9 cellular contexts compared by ENCODE assay signal in the genomic region with DNA sequence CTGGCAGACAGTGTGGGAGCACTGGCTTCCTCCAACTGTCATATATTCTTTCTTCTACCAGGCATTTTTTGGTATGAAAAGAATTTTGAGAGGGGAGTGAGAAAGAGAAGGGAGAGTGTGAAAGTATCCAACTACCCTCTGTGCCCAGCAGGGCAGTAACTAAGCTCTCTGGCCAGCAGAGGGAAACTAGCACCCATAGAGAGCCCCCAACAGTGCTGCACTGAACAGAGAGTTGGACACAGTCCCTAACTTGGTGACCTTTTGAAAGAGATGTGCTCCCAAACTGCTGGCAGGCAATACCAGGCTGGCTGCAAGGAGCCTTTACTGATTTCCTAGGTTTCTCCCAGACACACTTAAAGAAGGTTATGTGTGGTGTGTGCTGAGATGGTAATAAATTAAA.
DNase-seq lines count a peak whose midpoint lies in the region; ATAC-seq, FAIRE-seq and TF ChIP-seq lines count a peak whose summit lies in the region.
"Had no signal": no experiment of that assay in that cellular context is flagged by ENCODE, and none has a peak within 500 bp of the region (broad histone marks: within the 10 kb centered on the region; RNA-seq: fewer than 3 reads in every experiment).

No MANE protein-coding gene starts in this region.

- H3K4me1 ChIP-seq in H1 (replicated peaks in 1 of 4; ENCODE audit: control insufficient read depth in 3 of 4, insufficient read depth in 4 of 4, low read length in 3 of 4) (no peaks in the 10 kb centered on the region), mesendoderm (ENCODE audit: control insufficient read depth, low read depth, low read length) (no peaks in the 10 kb centered on the region)

- no peak overlapping the region for H3K27ac ChIP-seq in H1 (ENCODE audit: low read depth, low read length)
- no peak overlapping the region for H3K27ac ChIP-seq in mesendoderm (ENCODE audit: low read depth, low read length)

- H2AK5ac ChIP-seq in H1 (ENCODE audit: low read depth, low read length) (no peak overlapping the region), mesendoderm (ENCODE audit: low read length) (no peak overlapping the region)

- no peaks in the 10 kb centered on the region for H4K20me1 ChIP-seq in H1 (replicated peaks in 1 of 2; ENCODE audit: control insufficient read depth in 1 of 2, insufficient read depth in 2 of 2, low read length in 2 of 2)

- no peak overlapping the region for H2AFZ ChIP-seq in H1 (ENCODE audit: low read length)

- peak; percentile 60 for FAIRE-seq in H1 (lab: Jason Lieb, UNC)

- H2BK20ac ChIP-seq in H1 (ENCODE audit: low read length) = no peak overlapping the region

- no peak overlapping the region for H2BK12ac ChIP-seq in H1 (ENCODE audit: low read depth, low read length)

- H3K14ac ChIP-seq in H1 (ENCODE audit: insufficient read length) = no peak overlapping the region

- H3K79me1 ChIP-seq in H1 (ENCODE audit: low read depth, low read length) (no peaks in the 10 kb centered on the region), mesendoderm (ENCODE audit: low read length) (no peaks in the 10 kb centered on the region)

- H2BK15ac ChIP-seq in H1 (ENCODE audit: low read length) (no peak overlapping the region), mesendoderm (replicated peaks; ENCODE audit: low read depth) (no peak overlapping the region)

- H4K91ac ChIP-seq in H1 (replicated peaks; ENCODE audit: insufficient read length, low read length) = no peak overlapping the region

- no peak for TF ChIP-seq EP300 in H1 (IDR thresholded peaks at IDR 0.05; ENCODE audit: borderline replicate concordance in 1 of 2, low read depth in 2 of 2, low read length in 2 of 2)

- no peaks in the 10 kb centered on the region for H3K27me3 ChIP-seq in H1 (replicated peaks in 1 of 4; ENCODE audit: control insufficient read depth in 3 of 4, extremely low read depth in 1 of 4, insufficient read depth in 3 of 4, low read length in 3 of 4)
- no peaks in the 10 kb centered on the region for H3K27me3 ChIP-seq in mesendoderm (ENCODE audit: insufficient read depth, low read length, poor library complexity)

- ATAC-seq in GM18907 (IDR thresholded peaks at IDR 0.05; ENCODE audit: unreplicated experiment) (no peak), HG02840 (IDR thresholded peaks at IDR 0.05; ENCODE audit: low FRiP score, unreplicated experiment) (no peak)

- H3K9ac ChIP-seq in H1 (replicated peaks in 1 of 4; ENCODE audit: extremely low read depth in 1 of 4, low read depth in 3 of 4, low read length in 3 of 4) = no peak overlapping the region
- H3K9ac ChIP-seq in mesendoderm (ENCODE audit: low read length) = no peak overlapping the region

- no peak overlapping the region for H3K56ac ChIP-seq in H1 (replicated peaks; ENCODE audit: insufficient read length, low read depth, low read length)
- H3K56ac ChIP-seq in mesendoderm (ENCODE audit: low read length) = no peak overlapping the region

- no peak overlapping the region for H4K8ac ChIP-seq in H1 (ENCODE audit: extremely low read depth, insufficient read depth, low read length)
- no peak overlapping the region for H4K8ac ChIP-seq in mesendoderm (ENCODE audit: low read depth, low read length)

- DNase-seq in AG08395 (ENCODE audit: low spot score) = peak; percentile 22
- DNase-seq in HuH-7.5 (ENCODE audit: low spot score) = peak; percentile 22
- DNase-seq in H1 (ENCODE audit: low read depth in 1 of 2, low spot score in 2 of 2) = no peak
- DNase-seq in mesendoderm = peak; percentile 72
- DNase-seq in GM19240 (ENCODE audit: insufficient read length, low spot score) = no peak
- no peak for DNase-seq in NK-92 treated with Interleukin-12 subunit alpha and Interleukin-12 subunit beta, amount 100 ng/mL, for 24 hours (lab: John Stamatoyannopoulos, UW)
- DNase-seq: stimulated activated CD4-positive, alpha-beta T cell treated with anti-CD3 and anti-CD28 coated beads, Interleukin-15, amount 100 ng/mL, for 24 hours had no signal

- H3K23ac ChIP-seq in H1 (ENCODE audit: insufficient read length) = no peak overlapping the region
- no peak overlapping the region for H3K23ac ChIP-seq in mesendoderm (ENCODE audit: low read length)

- H3K18ac ChIP-seq in H1 (ENCODE audit: extremely low read depth, low read length) = no peak overlapping the region
- H3K18ac ChIP-seq in mesendoderm (ENCODE audit: low read length) = no peak overlapping the region

- H3K4me2 ChIP-seq in H1 (ENCODE audit: insufficient read depth in 1 of 2, low read depth in 2 of 2, low read length in 2 of 2) (no peak overlapping the region), mesendoderm (ENCODE audit: low read length) (no peak overlapping the region)

- no peak overlapping the region for H2BK120ac ChIP-seq in H1 (replicated peaks; ENCODE audit: low read depth, low read length)
- no peak overlapping the region for H2BK120ac ChIP-seq in mesendoderm (ENCODE audit: low read depth, low read length)

- H2BK5ac ChIP-seq in H1 (ENCODE audit: low read depth, low read length) = no peak overlapping the region
- no peak overlapping the region for H2BK5ac ChIP-seq in mesendoderm (ENCODE audit: low read length)

- no peaks in the 10 kb centered on the region for H3K23me2 ChIP-seq in H1 (ENCODE audit: low read depth, low read length)

- H3K4me3 ChIP-seq in H1 (ENCODE audit: extremely low read depth in 1 of 4, insufficient read depth in 2 of 4, low read depth in 3 of 4, low read length in 4 of 4) (no peak overlapping the region), mesendoderm (ENCODE audit: low read length) (no peak overlapping the region)

- TF ChIP-seq POLR2A in H1 (IDR thresholded peaks at IDR 0.05; ENCODE audit: control extremely low read depth in 1 of 2, low read depth in 2 of 2, low read length in 2 of 2) = no peak

- H4K5ac ChIP-seq in H1 (ENCODE audit: insufficient read length, low read depth, low read length) = no peak overlapping the region
- no peak overlapping the region for H4K5ac ChIP-seq in mesendoderm (ENCODE audit: low read length)

- H3K4ac ChIP-seq in H1 (replicated peaks; ENCODE audit: insufficient read length, low read depth, low read length) (no peak overlapping the region), mesendoderm (ENCODE audit: low read depth, low read length) (no peak overlapping the region)

- H3K36me3 ChIP-seq in H1 (ENCODE audit: control insufficient read depth in 2 of 4, insufficient read depth in 4 of 4, low read length in 3 of 4) (no peaks in the 10 kb centered on the region), mesendoderm (ENCODE audit: control insufficient read depth, insufficient read depth, low read length) (no peaks in the 10 kb centered on the region)

- TF ChIP-seq RAD21 in H1 (IDR thresholded peaks at IDR 0.05 in 1 of 2, conservative IDR thresholded peaks at IDR 0.05 in 1 of 2; ENCODE audit: low read depth in 2 of 2, low read length in 2 of 2) = peak; percentile 60 to 70

- CTCF ChIA-PET in H1 (lab: Charles Lee; ENCODE audit: partially characterized antibody) = interaction anchor here (0.7 kb wide), 1 partner anchor 12 kb away, joined by 4 read pairs; no protein-coding TSS in a partner anchor

- no peaks in the 10 kb centered on the region; a peak in 1 of 4 replicates for H3K9me3 ChIP-seq in H1 (ENCODE audit: insufficient read depth in 2 of 2, low read depth in 1 of 2, low read length in 1 of 2)

- POLR2A ChIA-PET in H1 (lab: Charles Lee; ENCODE audit: partially characterized antibody) = interaction anchor here (1.3 kb wide), 1 partner anchor 10 kb away, joined by 3 read pairs; no protein-coding TSS in a partner anchor

- H3K79me2 ChIP-seq in H1 (ENCODE audit: control insufficient read depth in 1 of 2, insufficient read depth in 2 of 2, low read length in 2 of 2) (no peaks in the 10 kb centered on the region), mesendoderm (ENCODE audit: control insufficient read depth, insufficient read depth, low read length) (no peaks in the 10 kb centered on the region)

- TF ChIP-seq CTCF in H1 (IDR thresholded peaks at IDR 0.05; ENCODE audit: control extremely low read depth in 1 of 3, insufficient read depth in 1 of 3, low read depth in 1 of 3, low read length in 3 of 3) = peak; percentile 21 to 74 (median 53)

TF ChIP-seq in H1, 55 proteins besides CTCF, POLR2A, EP300 and RAD21:
- no peak for TF ChIP-seq YY1 (IDR thresholded peaks at IDR 0.05; ENCODE audit: low read depth, low read length)
- no peak for TF ChIP-seq CEBPB (IDR thresholded peaks at IDR 0.05; ENCODE audit: low read depth, low read length)
- TF ChIP-seq NRF1 (IDR thresholded peaks at IDR 0.05; ENCODE audit: low read depth, low read length) = no peak
- no peak for TF ChIP-seq MAX (IDR thresholded peaks at IDR 0.05)
- TF ChIP-seq KDM1A (IDR thresholded peaks at IDR 0.05; ENCODE audit: borderline replicate concordance, low read length) = no peak
- TF ChIP-seq EGR1 (IDR thresholded peaks at IDR 0.05; ENCODE audit: borderline replicate concordance, low read depth, low read length) = no peak
- no peak for TF ChIP-seq SP4 (IDR thresholded peaks at IDR 0.05; ENCODE audit: low read length)
- no peak for TF ChIP-seq BACH1 (IDR thresholded peaks at IDR 0.05; ENCODE audit: low read length)
- no peak for TF ChIP-seq SIRT6 (IDR thresholded peaks at IDR 0.05; ENCODE audit: low read length)
- TF ChIP-seq CHD2 (IDR thresholded peaks at IDR 0.05; ENCODE audit: low read length) = no peak
- TF ChIP-seq BCL11A (IDR thresholded peaks at IDR 0.05; ENCODE audit: low read depth in 2 of 2, low read length in 2 of 2) = no peak
- TF ChIP-seq CHD1 (IDR thresholded peaks at IDR 0.05; ENCODE audit: low read depth, low read length) = no peak
- TF ChIP-seq, protein P1, sequence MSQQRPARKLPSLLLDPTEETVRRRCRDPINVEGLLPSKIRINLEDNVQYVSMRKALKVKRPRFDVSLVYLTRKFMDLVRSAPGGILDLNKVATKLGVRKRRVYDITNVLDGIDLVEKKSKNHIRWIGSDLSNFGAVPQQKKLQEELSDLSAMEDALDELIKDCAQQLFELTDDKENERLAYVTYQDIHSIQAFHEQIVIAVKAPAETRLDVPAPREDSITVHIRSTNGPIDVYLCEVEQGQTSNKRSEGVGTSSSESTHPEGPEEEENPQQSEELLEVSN (IDR thresholded peaks at IDR 0.05) = no peak
- no peak for TF ChIP-seq BRCA1 (IDR thresholded peaks at IDR 0.05; ENCODE audit: low read depth, low read length)
- no peak for TF ChIP-seq HDAC6 (IDR thresholded peaks at IDR 0.05; ENCODE audit: low read depth, low read length)
- no peak for TF ChIP-seq KDM5A (IDR thresholded peaks at IDR 0.05; ENCODE audit: low read length)
- TF ChIP-seq FOSL1 (IDR thresholded peaks at IDR 0.05; ENCODE audit: insufficient read depth, low read depth, low read length) = no peak
TF ChIP-seq in H1: peak in this region for 0.

Comparison
In these comparisons a context has a peak if more than half of its experiments do, and no peak if none do; other contexts are left out.
1. DNase-seq: peak in AG08395 (single experiment), HuH-7.5 (single experiment) and mesendoderm (single experiment); none in H1 (0 of 2), GM19240 (single experiment) and NK-92 treated with Interleukin-12 subunit alpha and Interleukin-12 subunit beta, amount 100 ng/mL, for 24 hours (single experiment).